In genomic region chr5:50799596-50799995, GRCh38 we compare ENCODE assay signal across 32 cellular contexts.
"Had no signal": no experiment of that assay in that cellular context is flagged by ENCODE, and none has a peak within 500 bp of the region (broad histone marks: within the 10 kb centered on the region; RNA-seq: fewer than 3 reads in every experiment).

No MANE protein-coding gene starts in this region.

- H3K27ac ChIP-seq: adrenal gland, body of pancreas, breast epithelium, Peyer's patch, RWPE1 had no signal

- FAIRE-seq: astrocyte had no signal

- ATAC-seq: activated naive CD4-positive, alpha-beta T cell treated with anti-CD3 and anti-CD28 coated beads, Interleukin-2, amount 50 U/mL, for 72 hours; activated T-cell treated with anti-CD3 and anti-CD28 coated beads, Interleukin-2, amount 50 U/mL, for 4 hours; body of pancreas; PC-3; Right ventricle myocardium inferior had no signal

- H3K27me3 Mint-ChIP-seq: activated CD4-positive, alpha-beta T cell treated with anti-CD3 and anti-CD28 coated beads, Interleukin-2, amount 10 ng/mL, durations not matched to agents 24 days and 14 days had no signal

- H3K9me3 ChIP-seq: body of pancreas, Peyer's patch had no signal

- H3K27ac Mint-ChIP-seq: activated CD4-positive, alpha-beta T cell treated with anti-CD3 and anti-CD28 coated beads, Interleukin-2, amount 10 ng/mL, durations not matched to agents 24 days and 14 days; activated naive CD4-positive, alpha-beta T cell treated with anti-CD3 and anti-CD28 coated beads for 36 hours; activated T-helper 1 cell treated with anti-CD3 and anti-CD28 coated beads, Interleukin-12 subunit alpha, Interleukin-12 subunit beta, Interleukin-2, Interleukin-4 antibody, amounts not matched to agents 30 ng/mL and 10 ng/mL and 1 ng/mL, durations not matched to agents 14 hours and 24 hours and 36 hours had no signal

- H3K27me3 ChIP-seq: adrenal gland, body of pancreas, breast epithelium, MG63, Peyer's patch had no signal

- H3K36me3 ChIP-seq: breast epithelium, MG63, Peyer's patch had no signal

- DNase-seq: activated CD4-positive, alpha-beta T cell treated with anti-CD3 and anti-CD28 coated beads, Interleukin-2, amount 10 ng/mL, durations not matched to agents 24 days and 14 days; activated CD4-positive, alpha-beta T cell treated with anti-CD3 and anti-CD28 coated beads, Interleukin-2, amount 50 U/mL, for 4 hours; activated CD8-positive, alpha-beta memory T cell treated with anti-CD3 and anti-CD28 coated beads, Interleukin-2, amount 50 U/mL, for 4 hours; activated gamma-delta T cell treated with Interleukin-2 at 50 U/mL for 16 hours; activated naive CD4-positive, alpha-beta T cell treated with anti-CD3 and anti-CD28 coated beads for 36 hours; activated T-cell treated with anti-CD3 and anti-CD28 coated beads for 4 hours; activated T-cell treated with anti-CD3 and anti-CD28 coated beads, Interleukin-2, amount 50 U/mL, for 4 hours; adrenal gland; body of pancreas; Kasumi-1; MG63; NCI-H1048; NCI-H1105 treated with DMSO at 0.1 percent for 48 hours; NCI-H1436; NCI-H1694; NCI-H1930; NCI-H2081 treated with DMSO at 0.1 percent for 48 hours; NCI-H226; NCI-H524 treated with DMSO at 0.1 percent for 48 hours; PC-3; Peyer's patch; SIG-M5; SW 1271; T-helper 1 cell; T-helper 2 cell; T-helper 9 cell had no signal

- H3K4me3 ChIP-seq: adrenal gland, body of pancreas, breast epithelium, MG63, Peyer's patch had no signal

- H3K4me3 Mint-ChIP-seq: activated CD4-positive, alpha-beta T cell treated with anti-CD3 and anti-CD28 coated beads, Interleukin-2, amount 10 ng/mL, durations not matched to agents 24 days and 14 days; activated naive CD4-positive, alpha-beta T cell treated with anti-CD3 and anti-CD28 coated beads for 36 hours; activated T-cell treated with anti-CD3 and anti-CD28 coated beads, Interleukin-2, amount 50 U/mL, for 4 hours; activated T-helper 1 cell treated with anti-CD3 and anti-CD28 coated beads, Interleukin-12 subunit alpha, Interleukin-12 subunit beta, Interleukin-2, Interleukin-4 antibody, amounts not matched to agents 30 ng/mL and 10 ng/mL and 1 ng/mL, durations not matched to agents 14 hours and 24 hours and 36 hours had no signal

- H3K4me1 ChIP-seq: adrenal gland, body of pancreas, breast epithelium, Peyer's patch had no signal
